ENCODE assay signal across 8 cellular contexts in genomic region chr1:111203681-111204210, GRCh38. TPM values are rescaled to one million over a fixed set of nuclear protein-coding genes. Genes with fewer than 3 reads are reported as not detected.
DNase-seq lines count a peak whose midpoint lies in the region; ATAC-seq, FAIRE-seq and TF ChIP-seq lines count a peak whose summit lies in the region.

No MANE protein-coding gene starts in this region.

- CTCF ChIA-PET in activated naive CD4-positive, alpha-beta T cell treated with anti-CD3 and anti-CD28 coated beads, Interleukin-2, amount 10 ng/mL, durations not matched to agents 7 days and 5 days (lab: Charles Lee): interaction anchor here (0.7 to 1.1 kb wide), 5 partner anchors 10 to 198 kb away, joined by 3 to 8 read pairs (median 3); no protein-coding TSS in a partner anchor

- peak; percentile 89 for FAIRE-seq in GM19239 (lab: Jason Lieb, UNC)

- H3K4me2 ChIP-seq in BLaER1 treated with 17β-estradiol and CSF1 and Interleukin-3, amounts not matched to agents 10 nM and 100 nM: peak overlapping the region; percentile 80 to 99 (median 97)

- H3K27me3 Mint-ChIP-seq in activated naive CD4-positive, alpha-beta T cell treated with anti-CD3 and anti-CD28 coated beads, Interleukin-2, amount 10 ng/mL, durations not matched to agents 7 days and 5 days: peaks cover 6% of the 10 kb centered on the region
- H3K27me3 Mint-ChIP-seq in progenitor cell of endocrine pancreas: peaks cover 19% of the 10 kb centered on the region

- peaks cover 0 to 3% (median 0%) of the 10 kb centered on the region in 11 experiments; a peak in 1 of 22 replicates for H3K36me3 ChIP-seq in BLaER1 treated with 17β-estradiol and CSF1 and Interleukin-3, amounts not matched to agents 10 nM and 100 nM
- H3K36me3 ChIP-seq in SK-N-MC (ENCODE audit: insufficient read depth, low read length): no peaks in the 10 kb centered on the region

- H3K27ac ChIP-seq in BLaER1 treated with 17β-estradiol and CSF1 and Interleukin-3, amounts not matched to agents 10 nM and 100 nM: peak overlapping the region; percentile 94 to 99 (median 98)
- no peak overlapping the region for H3K27ac ChIP-seq in SK-N-MC

- ATAC-seq in HG03432 (IDR thresholded peaks at IDR 0.05; ENCODE audit: unreplicated experiment): peak; percentile 67

- H3K9ac ChIP-seq in BLaER1 treated with 17β-estradiol and CSF1 and Interleukin-3, amounts not matched to agents 10 nM and 100 nM: peak overlapping the region; percentile 86 to 94 (median 91)
- H3K9ac ChIP-seq in SK-N-MC (ENCODE audit: insufficient read length): no peak overlapping the region

- H4K20me1 ChIP-seq in BLaER1 treated with 17β-estradiol and CSF1 and Interleukin-3, amounts not matched to agents 10 nM and 100 nM: no peaks in the 10 kb centered on the region

- no peaks in the 10 kb centered on the region for H3K9me3 Mint-ChIP-seq in activated naive CD4-positive, alpha-beta T cell treated with anti-CD3 and anti-CD28 coated beads, Interleukin-2, amount 10 ng/mL, durations not matched to agents 7 days and 5 days
- peaks cover 3% of the 10 kb centered on the region for H3K9me3 Mint-ChIP-seq in progenitor cell of endocrine pancreas (ENCODE audit: low read depth)

- no peak for TF ChIP-seq CTCF in progenitor cell of endocrine pancreas (IDR thresholded peaks at IDR 0.05; ENCODE audit: unreplicated experiment)

- DNase-seq in GM19239 (ENCODE audit: insufficient read length, low spot score) (peak; percentile 64), SK-N-MC (ENCODE audit: low read depth, low spot score) (no peak), hepatic stellate cell (ENCODE audit: low spot score) (peak; percentile 61), progenitor cell of endocrine pancreas (ENCODE audit: low spot score, unreplicated experiment) (no peak)
- DNase-seq in activated naive CD4-positive, alpha-beta T cell treated with anti-CD3 and anti-CD28 coated beads, Interleukin-2, amount 10 ng/mL, durations not matched to agents 7 days and 5 days: peak; percentile 94
- peak; percentile 79 for DNase-seq in stimulated activated CD4-positive, alpha-beta T cell treated with anti-CD3 and anti-CD28 coated beads, Interleukin-12 subunit alpha, Interleukin-12 subunit beta, amount 100 ng/mL, for 4 hours

- peak overlapping the region; percentile 57 to 76 (median 65) for H3K4me3 ChIP-seq in BLaER1 treated with 17β-estradiol and CSF1 and Interleukin-3, amounts not matched to agents 10 nM and 100 nM
- peak overlapping the region; percentile 68 for H3K4me3 ChIP-seq in SK-N-MC

- H3K36me3 Mint-ChIP-seq in activated naive CD4-positive, alpha-beta T cell treated with anti-CD3 and anti-CD28 coated beads, Interleukin-2, amount 10 ng/mL, durations not matched to agents 7 days and 5 days: peaks cover 29% of the 10 kb centered on the region
- no peaks in the 10 kb centered on the region for H3K36me3 Mint-ChIP-seq in progenitor cell of endocrine pancreas (ENCODE audit: insufficient read depth)

- no peaks in the 10 kb centered on the region for H3K27me3 ChIP-seq in BLaER1 treated with 17β-estradiol and CSF1 and Interleukin-3, amounts not matched to agents 10 nM and 100 nM

- H3K4me1 Mint-ChIP-seq in activated naive CD4-positive, alpha-beta T cell treated with anti-CD3 and anti-CD28 coated beads, Interleukin-2, amount 10 ng/mL, durations not matched to agents 7 days and 5 days: peaks cover 70% of the 10 kb centered on the region
- peaks cover 18% of the 10 kb centered on the region for H3K4me1 Mint-ChIP-seq in progenitor cell of endocrine pancreas (ENCODE audit: low read depth)

- peak overlapping the region; percentile 97 for H3K27ac Mint-ChIP-seq in activated naive CD4-positive, alpha-beta T cell treated with anti-CD3 and anti-CD28 coated beads, Interleukin-2, amount 10 ng/mL, durations not matched to agents 7 days and 5 days
- no peak overlapping the region for H3K27ac Mint-ChIP-seq in progenitor cell of endocrine pancreas

- no peaks in the 10 kb centered on the region for H3K9me3 ChIP-seq in BLaER1 treated with 17β-estradiol and CSF1 and Interleukin-3, amounts not matched to agents 10 nM and 100 nM (replicated peaks in 1 of 11)
- no peaks in the 10 kb centered on the region for H3K9me3 ChIP-seq in SK-N-MC (ENCODE audit: low read depth, low read length)

- H3K4me3 Mint-ChIP-seq in activated naive CD4-positive, alpha-beta T cell treated with anti-CD3 and anti-CD28 coated beads, Interleukin-2, amount 10 ng/mL, durations not matched to agents 7 days and 5 days: peak overlapping the region; percentile 99
- no peak overlapping the region for H3K4me3 Mint-ChIP-seq in progenitor cell of endocrine pancreas (ENCODE audit: low read depth)

- H3K4me1 ChIP-seq in BLaER1 treated with 17β-estradiol and CSF1 and Interleukin-3, amounts not matched to agents 10 nM and 100 nM: peaks cover 74 to 93% (median 83%) of the 10 kb centered on the region in 10 experiments

RNA-seq across cellular contexts. Expression of gene DENND2D, which starts 3.3 kb away (rescaled TPM):
- 2.6 and 3.0 TPM in 2 replicates for total RNA-seq in progenitor cell of endocrine pancreas

RNA-seq across cellular contexts. Expression of gene CHI3L2, which starts 23.8 kb away (rescaled TPM):
- not detected in 2 replicates for total RNA-seq in progenitor cell of endocrine pancreas

Comparison
In these comparisons a context has a peak if more than half of its experiments do, and no peak if none do; other contexts are left out.
1. DNase-seq: peak in GM19239 (single experiment), activated naive CD4-positive, alpha-beta T cell treated with anti-CD3 and anti-CD28 coated beads, Interleukin-2, amount 10 ng/mL, durations not matched to agents 7 days and 5 days (single experiment), hepatic stellate cell (single experiment) and stimulated activated CD4-positive, alpha-beta T cell treated with anti-CD3 and anti-CD28 coated beads, Interleukin-12 subunit alpha, Interleukin-12 subunit beta, amount 100 ng/mL, for 4 hours (single experiment); none in SK-N-MC (single experiment) and progenitor cell of endocrine pancreas (single experiment).